8 cellular contexts compared by ENCODE assay signal in genomic region chr22:20494978-20495860, GRCh38. TPM values are rescaled to one million over a fixed set of nuclear protein-coding genes. Genes with fewer than 3 reads are reported as not detected.
DNase-seq lines count a peak whose midpoint lies in the region; TF ChIP-seq lines count a peak whose summit lies in the region.

Gene KLHL22 (minus strand): TSS chr22:20495795. CDS start chr22:20489211, 6,584 bp downstream.

- peak within 1 kb of the TSS; percentile 57 for H3K4me3 ChIP-seq in HAP-1
- peak within 1 kb of the TSS; percentile 83 for H3K4me3 ChIP-seq in fibroblast of villous mesenchyme (ENCODE audit: low read depth, low read length)

- no peaks in the 10 kb centered on the region; the same call in 1 of the 2 replicates for H3K36me3 ChIP-seq in HAP-1 (replicated peaks)

- H3K4me1 Mint-ChIP-seq in activated T-cell treated with anti-CD3 and anti-CD28 coated beads, Interleukin-2, amount 50 U/mL, for 24 hours (ENCODE audit: low read depth): peaks cover 49% of the 10 kb centered on the region
- peaks cover 32% of the 10 kb centered on the region for H3K4me1 Mint-ChIP-seq in nephron

- DNase-seq in NOMO-1 (lab: John Stamatoyannopoulos, UW; ENCODE audit: unreplicated experiment in 2 of 2): peak; percentile 35 to 41
- DNase-seq in NOMO-1 treated with dmso at 0.1 percent for 144 hours (lab: John Stamatoyannopoulos, UW; ENCODE audit: unreplicated experiment): no peak
- DNase-seq in HAP-1 (ENCODE audit: low spot score in 2 of 2): peak; percentile 17 to 63
- DNase-seq in LoVo (ENCODE audit: low spot score): peak; percentile 8
- DNase-seq in activated T-cell treated with anti-CD3 and anti-CD28 coated beads, Interleukin-2, amount 50 U/mL, for 24 hours: no peak
- peak; percentile 41 for DNase-seq in fibroblast of villous mesenchyme (ENCODE audit: low read depth)
- no peak for DNase-seq in SW 1271 (lab: John Stamatoyannopoulos, UW)

- in situ Hi-C loops in HAP-1 (cut with MboI; ENCODE audit: low sequenced_read_pairs): no loop called here

- H3K4me3 Mint-ChIP-seq in activated T-cell treated with anti-CD3 and anti-CD28 coated beads, Interleukin-2, amount 50 U/mL, for 24 hours: peak within 1 kb of the TSS; percentile 83
- peak within 1 kb of the TSS; percentile 96 to 98 (median 98) for H3K4me3 Mint-ChIP-seq in nephron

- peak; percentile 4 for TF ChIP-seq CTCF in fibroblast of villous mesenchyme (IDR thresholded peaks at IDR 0.05; ENCODE audit: insufficient read depth, low read depth, low read length)
- no peak for TF ChIP-seq CTCF in nephron (IDR thresholded peaks at IDR 0.05; ENCODE audit: unreplicated experiment in 3 of 3)

- H3K27ac Mint-ChIP-seq in activated T-cell treated with anti-CD3 and anti-CD28 coated beads, Interleukin-2, amount 50 U/mL, for 24 hours: peak within 1 kb of the TSS; percentile 92
- H3K27ac Mint-ChIP-seq in nephron: peak within 1 kb of the TSS; percentile 98 to 100 (median 99)

- peaks cover 6% of the 10 kb centered on the region for H3K36me3 Mint-ChIP-seq in activated T-cell treated with anti-CD3 and anti-CD28 coated beads, Interleukin-2, amount 50 U/mL, for 24 hours (ENCODE audit: low read depth)
- peaks cover 9% of the 10 kb centered on the region for H3K36me3 Mint-ChIP-seq in nephron (ENCODE audit: low read depth)

- H3K27me3 ChIP-seq in HAP-1 (ENCODE audit: low read depth): no peaks in the 10 kb centered on the region

- H3K4me1 ChIP-seq in HAP-1: peaks cover 9% of the 10 kb centered on the region

- H3K27me3 Mint-ChIP-seq in activated T-cell treated with anti-CD3 and anti-CD28 coated beads, Interleukin-2, amount 50 U/mL, for 24 hours: no peaks in the 10 kb centered on the region
- no peaks in the 10 kb centered on the region for H3K27me3 Mint-ChIP-seq in nephron (ENCODE audit: low read depth)

- H3K9me3 ChIP-seq in HAP-1: no peaks in the 10 kb centered on the region

- H3K9me3 Mint-ChIP-seq in activated T-cell treated with anti-CD3 and anti-CD28 coated beads, Interleukin-2, amount 50 U/mL, for 24 hours: no peaks in the 10 kb centered on the region
- no peaks in the 10 kb centered on the region for H3K9me3 Mint-ChIP-seq in nephron

RNA-seq across cellular contexts. Expression of gene KLHL22, which starts in this region (rescaled TPM):
- total RNA-seq in fibroblast of villous mesenchyme: 29.3 and 31.1 TPM in 2 replicates

Comparison
In these comparisons a context has a peak if more than half of its experiments do, and no peak if none do; other contexts are left out.
1. DNase-seq: peak in NOMO-1 (2 of 2), HAP-1 (2 of 2), LoVo (single experiment) and fibroblast of villous mesenchyme (single experiment); none in NOMO-1 treated with dmso at 0.1 percent for 144 hours (single experiment), activated T-cell treated with anti-CD3 and anti-CD28 coated beads, Interleukin-2, amount 50 U/mL, for 24 hours (single experiment) and SW 1271 (0 of 2).